ENCODE assay signal across 7 cellular contexts in the genomic region with DNA sequence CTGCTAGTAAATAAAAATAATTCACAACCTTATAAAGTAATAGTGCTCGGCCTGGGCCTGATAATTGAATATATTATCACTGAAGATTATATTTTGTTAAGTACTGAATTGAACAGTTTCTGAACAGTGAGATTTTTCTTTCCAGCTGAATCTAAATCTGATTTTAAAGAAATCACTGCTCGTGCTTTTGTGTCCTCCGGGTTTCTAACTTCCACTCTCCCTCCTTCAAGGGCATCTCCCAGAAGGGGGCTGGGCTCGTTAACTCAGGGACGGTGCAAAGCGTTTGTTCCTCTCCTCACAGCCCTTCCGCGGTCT. TPM values are rescaled to one million over a fixed set of nuclear protein-coding genes. Genes with fewer than 3 reads are reported as not detected.
DNase-seq lines count a peak whose midpoint lies in the region; ATAC-seq and TF ChIP-seq lines count a peak whose summit lies in the region.

No MANE protein-coding gene starts in this region.

- ATAC-seq in GM18517 (IDR thresholded peaks at IDR 0.05; ENCODE audit: unreplicated experiment) = no peak

- WGBS in stomach, 5 donors = 3 to 4% (median 3%) methylated on average over 8 of the region's 8 CpGs

- TF ChIP-seq CTCF in HL-60 (IDR thresholded peaks at IDR 0.05; ENCODE audit: insufficient read depth, low read length) (no peak), stomach (IDR thresholded peaks at IDR 0.05) (no peak)

- peak overlapping the region; percentile 29 for H3K27ac Mint-ChIP-seq in activated naive CD8-positive, alpha-beta T cell treated with anti-CD3 and anti-CD28 coated beads for 36 hours

- intact Hi-C loops in stomach (cut with DNase I; ENCODE audit: low total_unique reads) = loop anchor here (10.0 kb wide), 1 partner anchor 125 kb away; no protein-coding TSS in a partner anchor

- TF ChIP-seq EP300 in stomach (IDR thresholded peaks at IDR 0.05) = no peak

- H3K27me3 ChIP-seq in HL-60 (ENCODE audit: insufficient read depth, poor library complexity, severe bottlenecking) (no peaks in the 10 kb centered on the region), iPS-20b (ENCODE audit: insufficient read depth, low read length) (no peaks in the 10 kb centered on the region), stomach (no peaks in the 10 kb centered on the region)

- peak overlapping the region; percentile 91 for H3K9ac ChIP-seq in iPS-20b (ENCODE audit: low read depth, low read length)

- H3K27ac ChIP-seq in HL-60 (replicated peaks) = peak overlapping the region; percentile 30
- H3K27ac ChIP-seq in iPS-20b (ENCODE audit: low read length) = peak overlapping the region; percentile 72
- H3K27ac ChIP-seq in stomach = peak overlapping the region; percentile 96 to 100 (median 98)

- H3K36me3 ChIP-seq in iPS-20b (ENCODE audit: insufficient read depth, low read depth, low read length) (no peaks in the 10 kb centered on the region), stomach (no peaks in the 10 kb centered on the region)

- peak overlapping the region; percentile 66 for H3K4me3 ChIP-seq in HL-60 (replicated peaks; ENCODE audit: insufficient read depth, low read length)
- H3K4me3 ChIP-seq in iPS-20b (ENCODE audit: low read length) = peak overlapping the region; percentile 85
- peak overlapping the region; percentile 75 to 92 (median 91) for H3K4me3 ChIP-seq in stomach

- no peak for TF ChIP-seq POLR2A in stomach (IDR thresholded peaks at IDR 0.05)

- H3K4me1 Mint-ChIP-seq in activated naive CD8-positive, alpha-beta T cell treated with anti-CD3 and anti-CD28 coated beads for 36 hours = peaks cover 25% of the 10 kb centered on the region

- DNase-seq in HL-60 (ENCODE audit: low read depth in 1 of 2, low spot score in 1 of 2) = no peak
- no peak for DNase-seq in activated naive CD8-positive, alpha-beta T cell treated with anti-CD3 and anti-CD28 coated beads for 36 hours
- no peak for DNase-seq in stomach
- no peak for DNase-seq in NCI-H2107 treated with DMSO at 0.1 percent for 48 hours (lab: John Stamatoyannopoulos, UW; ENCODE audit: unreplicated experiment)
- DNase-seq in DMS114 treated with DMSO at 0.1 percent for 48 hours (lab: John Stamatoyannopoulos, UW; ENCODE audit: unreplicated experiment) = no peak

- H3K9me3 Mint-ChIP-seq in activated naive CD8-positive, alpha-beta T cell treated with anti-CD3 and anti-CD28 coated beads for 36 hours = no peaks in the 10 kb centered on the region

- H3K4me1 ChIP-seq in iPS-20b (ENCODE audit: insufficient read depth, low read length) = peaks cover 13% of the 10 kb centered on the region; the same call in 1 of the 2 replicates
- H3K4me1 ChIP-seq in stomach = peaks cover 7 to 46% (median 29%) of the 10 kb centered on the region in 4 donors

- H3K36me3 Mint-ChIP-seq in activated naive CD8-positive, alpha-beta T cell treated with anti-CD3 and anti-CD28 coated beads for 36 hours = no peaks in the 10 kb centered on the region

- peak overlapping the region; percentile 86 for H3K4me3 Mint-ChIP-seq in activated naive CD8-positive, alpha-beta T cell treated with anti-CD3 and anti-CD28 coated beads for 36 hours

- H3K9me3 ChIP-seq in iPS-20b (ENCODE audit: insufficient read depth, low read depth, low read length) (no peaks in the 10 kb centered on the region), stomach (no peaks in the 10 kb centered on the region)

- H3K27me3 Mint-ChIP-seq in activated naive CD8-positive, alpha-beta T cell treated with anti-CD3 and anti-CD28 coated beads for 36 hours = peaks cover 14% of the 10 kb centered on the region

RNA-seq across cellular contexts. Expression of a gene that starts 0.8 kb away (rescaled TPM):
- total RNA-seq in activated naive CD8-positive, alpha-beta T cell treated with anti-CD3 and anti-CD28 coated beads for 36 hours = 10 to 100 TPM; 10.0 to 11.2 TPM
- 10 to 100 TPM; 25.8 to 82.2 (median 37.9) TPM for total RNA-seq in stomach
- polyA plus RNA-seq in stomach = 1 to 10 TPM; 4.0 to 5.7 (median 4.3) TPM

Comparison
In these comparisons a context has a peak if more than half of its experiments do, and no peak if none do; other contexts are left out.
1. H3K27ac ChIP-seq: peak in every context shown above with its lines; median percentile 98 in stomach; 72 in iPS-20b; 30 in HL-60.